9 cellular contexts compared by ENCODE assay signal in the genomic region with DNA sequence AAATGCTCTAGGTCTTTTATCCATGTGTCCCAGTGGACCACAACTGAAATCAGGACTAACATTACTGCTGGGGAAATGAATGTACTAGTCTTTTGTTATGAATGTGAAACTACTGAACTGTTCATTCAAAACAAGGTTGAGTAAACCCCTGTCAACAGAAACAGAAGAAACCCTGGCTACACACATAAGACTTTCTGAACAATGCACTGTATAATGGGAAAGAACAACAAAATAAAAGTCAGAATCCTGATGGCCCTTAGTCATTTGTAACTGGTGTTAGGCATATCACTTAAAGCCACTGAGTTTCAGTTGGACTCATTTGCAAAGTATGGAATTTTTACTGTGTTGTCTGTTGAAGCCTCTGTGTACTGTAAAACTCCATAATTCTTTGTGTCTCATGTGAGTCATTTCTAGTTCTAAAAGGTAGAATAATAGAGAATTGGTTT.
A peak's percentile ranks its signal among the peaks of the same experiment; 100 is the strongest.
DNase-seq lines count a peak whose midpoint lies in the region; ATAC-seq, FAIRE-seq and TF ChIP-seq lines count a peak whose summit lies in the region.
"Had no signal": no experiment of that assay in that cellular context is flagged by ENCODE, and none has a peak within 500 bp of the region (broad histone marks: within the 10 kb centered on the region; RNA-seq: fewer than 3 reads in every experiment).

No MANE protein-coding gene starts in this region.

- ATAC-seq in GM21528 (IDR thresholded peaks at IDR 0.05; ENCODE audit: low FRiP score, unreplicated experiment) (peak; percentile 75), HG03521 (IDR thresholded peaks at IDR 0.05; ENCODE audit: unreplicated experiment) (peak; percentile 85), left ventricle myocardium superior (no peak), upper lobe of right lung (no peak)

- H3K4me3 ChIP-seq in fibroblast of the aortic adventitia (ENCODE audit: low read depth, low read length) = no peak overlapping the region
- H3K4me3 ChIP-seq in esophagus squamous epithelium = no peak overlapping the region
- H3K4me3 ChIP-seq in upper lobe of right lung = no peak overlapping the region

- DNase-seq in GM18507 (ENCODE audit: extremely low spot score, insufficient read length, low read depth) (no peak), fibroblast of the aortic adventitia (ENCODE audit: low read depth) (peak; percentile 13), NOMO-1 treated with DMSO at 0.1 percent for 48 hours (lab: John Stamatoyannopoulos, UW; ENCODE audit: unreplicated experiment) (no peak), left ventricle myocardium superior (no peak), esophagus squamous epithelium (lab: John Stamatoyannopoulos, UW) (no peak), upper lobe of right lung (no peak)
- DNase-seq: glutamatergic neuron had no signal

- H3K27me3 ChIP-seq in esophagus squamous epithelium (no peaks in the 10 kb centered on the region), upper lobe of right lung (no peaks in the 10 kb centered on the region)

- intact Hi-C loops in left ventricle myocardium superior (cut with micrococcal nuclease) (no loop called here), esophagus squamous epithelium (cut with DNase I) (no loop called here), upper lobe of right lung (cut with DNase I) (no loop called here)

- no peak for TF ChIP-seq CTCF in fibroblast of the aortic adventitia (IDR thresholded peaks at IDR 0.05; ENCODE audit: insufficient read depth, low read length)
- TF ChIP-seq CTCF in esophagus squamous epithelium (IDR thresholded peaks at IDR 0.05) = no peak
- no peak for TF ChIP-seq CTCF in upper lobe of right lung (IDR thresholded peaks at IDR 0.05)

- peak; percentile 75 for FAIRE-seq in GM18507 (lab: Jason Lieb, UNC)

- no peak for TF ChIP-seq POLR2A in esophagus squamous epithelium (IDR thresholded peaks at IDR 0.05)

- H3K9me3 ChIP-seq in esophagus squamous epithelium = no peaks in the 10 kb centered on the region
- H3K9me3 ChIP-seq in upper lobe of right lung = no peaks in the 10 kb centered on the region

- H3K27ac ChIP-seq in esophagus squamous epithelium = no peak overlapping the region
- H3K27ac ChIP-seq in upper lobe of right lung = no peak overlapping the region

- H3K36me3 ChIP-seq in esophagus squamous epithelium (peaks cover 0 to 19% (median 0%) of the 10 kb centered on the region in 3 donors), upper lobe of right lung (peaks cover 13% of the 10 kb centered on the region)

- H3K4me1 ChIP-seq in esophagus squamous epithelium (peaks cover 0 to 24% (median 0%) of the 10 kb centered on the region in 3 donors), upper lobe of right lung (no peaks in the 10 kb centered on the region)

Comparison
In these comparisons a context has a peak if more than half of its experiments do, and no peak if none do; other contexts are left out.
1. ATAC-seq: peak in GM21528 (single experiment) and HG03521 (single experiment); none in left ventricle myocardium superior (single experiment) and upper lobe of right lung (single experiment).